19 cellular contexts compared by ENCODE assay signal in the genomic region with DNA sequence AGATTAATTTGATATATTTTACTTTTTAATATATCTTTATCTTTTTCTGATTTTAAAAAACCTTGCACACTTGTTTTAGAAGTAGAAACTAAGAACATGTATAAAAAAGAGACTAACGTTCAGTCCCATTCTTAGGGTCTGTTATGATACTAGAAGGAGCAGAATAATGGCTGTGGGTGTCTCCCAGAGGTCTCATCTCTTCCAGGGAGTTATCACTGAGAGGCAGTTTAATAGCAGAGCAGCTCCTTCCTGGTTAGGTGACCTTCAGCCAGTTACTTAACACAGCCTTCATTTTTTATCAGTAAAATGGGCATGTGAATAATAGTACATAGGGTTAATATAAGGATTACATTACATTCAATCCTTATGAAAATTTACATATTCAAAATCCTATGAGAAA. TPM values are rescaled to one million over a fixed set of nuclear protein-coding genes. Genes with fewer than 3 reads are reported as not detected.
DNase-seq lines count a peak whose midpoint lies in the region; ATAC-seq, FAIRE-seq and TF ChIP-seq lines count a peak whose summit lies in the region.
"Had no signal": no experiment of that assay in that cellular context is flagged by ENCODE, and none has a peak within 500 bp of the region (broad histone marks: within the 10 kb centered on the region; RNA-seq: fewer than 3 reads in every experiment).

No MANE protein-coding gene starts in this region.

- no peaks in the 10 kb centered on the region for H3K36me3 Mint-ChIP-seq in stimulated activated effector memory CD8-positive, alpha-beta T cell treated with anti-CD3 and anti-CD28 coated beads, Interleukin-12 subunit alpha, Interleukin-12 subunit beta, amount 100 ng/mL, for 72 hours

- H3K27me3 ChIP-seq in mammary epithelial cell (ENCODE audit: insufficient read depth, low read length): no peaks in the 10 kb centered on the region
- no peaks in the 10 kb centered on the region for H3K27me3 ChIP-seq in breast epithelium
- H3K27me3 ChIP-seq in KMS-11 (ENCODE audit: insufficient read depth, low read depth): no peaks in the 10 kb centered on the region
- H3K27me3 ChIP-seq in K562 (ENCODE audit: control insufficient read depth in 2 of 2, insufficient read depth in 2 of 2, low read length in 2 of 2): no peaks in the 10 kb centered on the region
- H3K27me3 ChIP-seq in pancreas: no peaks in the 10 kb centered on the region
- H3K27me3 ChIP-seq: Peyer's patch had no signal

- H3K4me1 ChIP-seq in mammary epithelial cell (ENCODE audit: insufficient read depth, low read length) (no peaks in the 10 kb centered on the region), breast epithelium (no peaks in the 10 kb centered on the region), KMS-11 (ENCODE audit: low read depth, poor library complexity, severe bottlenecking) (peaks cover 87% of the 10 kb centered on the region), K562 (replicated peaks in 1 of 2; ENCODE audit: control insufficient read depth in 2 of 2, insufficient read depth in 2 of 2, low read length in 2 of 2) (peaks cover 5 to 46% of the 10 kb centered on the region in 2 experiments), pancreas (peaks cover 0 to 2% (median 0%) of the 10 kb centered on the region in 3 donors)

- DNase-seq in mammary epithelial cell (no peak), breast epithelium (ENCODE audit: low spot score in 2 of 2) (no peak), K562 (ENCODE audit: extremely low read depth in 1 of 4, low spot score in 3 of 4) (no peak), pancreas (no peak), NCI-H1436 (lab: John Stamatoyannopoulos, UW) (no peak)
- DNase-seq in stimulated activated effector memory CD8-positive, alpha-beta T cell treated with anti-CD3 and anti-CD28 coated beads, Interleukin-12 subunit alpha, Interleukin-12 subunit beta, amount 100 ng/mL, for 72 hours (ENCODE audit: low spot score in 2 of 2): no peak
- no peak for DNase-seq in activated CD4-positive, CD25-positive, alpha-beta regulatory T cell (lab: John Stamatoyannopoulos, UW)
- DNase-seq: 8988T, COR-L47, H7, NCI-H1436 treated with DMSO at 0.1 percent for 48 hours, NCI-H2029 treated with DMSO at 0.1 percent for 48 hours, NCI-H2171 treated with DMSO at 0.1 percent for 48 hours, NCI-H510A treated with DMSO at 0.1 percent for 48 hours, Peyer's patch, Right ventricle myocardium superior had no signal

- H3K9me3 ChIP-seq in mammary epithelial cell (replicated peaks; ENCODE audit: insufficient read depth, low read length) (no peaks in the 10 kb centered on the region), breast epithelium (no peaks in the 10 kb centered on the region), K562 (replicated peaks; ENCODE audit: control insufficient read depth, insufficient read depth, low read depth, low read length) (no peaks in the 10 kb centered on the region), pancreas (no peaks in the 10 kb centered on the region)
- H3K9me3 ChIP-seq: Peyer's patch had no signal

- in situ Hi-C loops in mammary epithelial cell (cut with MboI; ENCODE audit: low sequenced_read_pairs in 2 of 2) (loop anchor here in 1 of 2 donors (25.0 kb wide), 1 partner anchor 314 kb away; no protein-coding TSS in a partner anchor), K562 (cut with MboI) (no loop called here)

- POLR2A ChIA-PET in K562 (lab: Yijun Ruan, JAX): interaction anchor here (0.6 to 4.4 kb wide), 3 partner anchors 10 to 24 kb away, joined by 3 to 21 read pairs (median 5); no protein-coding TSS in a partner anchor

- H3K4me2 ChIP-seq in mammary epithelial cell (ENCODE audit: insufficient read depth, low read depth, low read length) (no peak overlapping the region), KMS-11 (peak overlapping the region; percentile 92), K562 (ENCODE audit: insufficient read depth, low read length) (no peak overlapping the region)

- no peaks in the 10 kb centered on the region for H3K79me2 ChIP-seq in mammary epithelial cell (ENCODE audit: insufficient read depth, low read length)
- H3K79me2 ChIP-seq in KMS-11 (ENCODE audit: insufficient read depth, low read depth): no peaks in the 10 kb centered on the region
- no peaks in the 10 kb centered on the region for H3K79me2 ChIP-seq in K562 (ENCODE audit: control insufficient read depth, insufficient read depth, low read length)

- H3K4me3 ChIP-seq in mammary epithelial cell (replicated peaks in 1 of 3; ENCODE audit: insufficient read depth in 1 of 3, low read depth in 2 of 3, low read length in 3 of 3) (no peak overlapping the region), breast epithelium (no peak overlapping the region), KMS-11 (IDR thresholded peaks at IDR 0.05; ENCODE audit: insufficient read depth, low read depth, low read length) (no peak overlapping the region), K562 (no peak overlapping the region), pancreas (no peak overlapping the region)
- H3K4me3 ChIP-seq: Peyer's patch, SK-N-MC had no signal

- BruUV-seq in mammary epithelial cell (replicated peaks; lab: Mats Ljungman, UMichigan) (TSS peak; percentile 59), K562 (replicated peaks; lab: Mats Ljungman, UMichigan) (no TSS peak)

- CTCF ChIA-PET in mammary epithelial cell (lab: Charles Lee; ENCODE audit: low non-redundant PET): no interaction called here
- CTCF ChIA-PET in K562 (lab: Yijun Ruan, JAX; ENCODE audit: low intra/inter-chr PET ratio): no interaction called here

- no peak for TF ChIP-seq CTCF in mammary epithelial cell (conservative IDR thresholded peaks at IDR 0.05 in 1 of 2, IDR thresholded peaks at IDR 0.05 in 1 of 2; ENCODE audit: extremely low read depth in 1 of 2, insufficient read depth in 1 of 2, low read depth in 1 of 2, low read length in 2 of 2)
- TF ChIP-seq CTCF in breast epithelium (IDR thresholded peaks at IDR 0.05): no peak
- no peak for TF ChIP-seq CTCF in KMS-11 (conservative IDR thresholded peaks at IDR 0.05; ENCODE audit: low read depth, low read length)
- TF ChIP-seq CTCF in K562 (IDR thresholded peaks at IDR 0.05 in 2 of 3, conservative IDR thresholded peaks at IDR 0.05 in 1 of 3; ENCODE audit: insufficient read depth in 2 of 3, low read depth in 1 of 3, low read length in 3 of 3): no peak
- TF ChIP-seq CTCF in pancreas (IDR thresholded peaks at IDR 0.05): no peak

- no peaks in the 10 kb centered on the region for H3K36me3 ChIP-seq in mammary epithelial cell (ENCODE audit: insufficient read depth, low read length)
- H3K36me3 ChIP-seq in breast epithelium: no peaks in the 10 kb centered on the region
- H3K36me3 ChIP-seq in KMS-11 (ENCODE audit: insufficient read depth): no peaks in the 10 kb centered on the region
- H3K36me3 ChIP-seq in K562 (ENCODE audit: control insufficient read depth, insufficient read depth, low read length): no peaks in the 10 kb centered on the region
- H3K36me3 ChIP-seq in pancreas: no peaks in the 10 kb centered on the region
- H3K36me3 ChIP-seq: Peyer's patch had no signal

- dilution Hi-C loops in mammary epithelial cell (cut with HindIII; ENCODE audit: low sequenced_read_pairs): no loop called here

- no peak for TF ChIP-seq EP300 in K562 (IDR thresholded peaks at IDR 0.05; ENCODE audit: low read length)

- FAIRE-seq in K562 (lab: Jason Lieb, UNC): no peak
- FAIRE-seq in pancreas (lab: Jason Lieb, UNC): no peak

- no peak overlapping the region for H2AFZ ChIP-seq in mammary epithelial cell (ENCODE audit: low read depth, low read length)
- H2AFZ ChIP-seq in KMS-11 (ENCODE audit: low read depth): peak overlapping the region; percentile 81
- H2AFZ ChIP-seq in K562 (ENCODE audit: low read depth, low read length): no peak overlapping the region

- H3K4me1 Mint-ChIP-seq in stimulated activated effector memory CD8-positive, alpha-beta T cell treated with anti-CD3 and anti-CD28 coated beads, Interleukin-12 subunit alpha, Interleukin-12 subunit beta, amount 100 ng/mL, for 72 hours: peaks cover 21% of the 10 kb centered on the region

- TF ChIP-seq POLR2A in breast epithelium (IDR thresholded peaks at IDR 0.05) (no peak), K562 (conservative IDR thresholded peaks at IDR 0.05) (no peak)

- no peaks in the 10 kb centered on the region for H3K9me3 Mint-ChIP-seq in stimulated activated effector memory CD8-positive, alpha-beta T cell treated with anti-CD3 and anti-CD28 coated beads, Interleukin-12 subunit alpha, Interleukin-12 subunit beta, amount 100 ng/mL, for 72 hours

- ATAC-seq in K562 (no peak), pancreas (no peak)
- ATAC-seq in stimulated activated effector memory CD8-positive, alpha-beta T cell treated with anti-CD3 and anti-CD28 coated beads, Interleukin-12 subunit alpha, Interleukin-12 subunit beta, amount 100 ng/mL, for 72 hours: no peak

- H3K9ac ChIP-seq in mammary epithelial cell (ENCODE audit: insufficient read depth, low read length) (no peak overlapping the region), KMS-11 (peak overlapping the region; percentile 58; the same call in 1 of the 2 replicates), K562 (ENCODE audit: insufficient read depth in 1 of 2, low read depth in 2 of 2, low read length in 2 of 2) (no peak overlapping the region)

- TF ChIP-seq RAD21 in K562 (CRISPR knock-in tag; conservative IDR thresholded peaks at IDR 0.05 in 1 of 2, IDR thresholded peaks at IDR 0.05 in 1 of 2): no peak

- WGBS in mammary epithelial cell (ENCODE audit: low coverage, missing lambda C conversion rate): 62% methylated on average over 1 of the region's 1 CpG
- WGBS in K562 (ENCODE audit: insufficient coverage, low coverage, missing lambda C conversion rate): 36% methylated on average over 1 of the region's 1 CpG
- 85 to 90% methylated on average over 1 of the region's 1 CpG for WGBS in pancreas, 2 donors

- H3K27ac Mint-ChIP-seq in stimulated activated effector memory CD8-positive, alpha-beta T cell treated with anti-CD3 and anti-CD28 coated beads, Interleukin-12 subunit alpha, Interleukin-12 subunit beta, amount 100 ng/mL, for 72 hours: no peak overlapping the region

- H4K20me1 ChIP-seq in mammary epithelial cell (ENCODE audit: insufficient read depth, low read length) (no peaks in the 10 kb centered on the region), KMS-11 (ENCODE audit: insufficient read depth) (no peaks in the 10 kb centered on the region), K562 (replicated peaks; ENCODE audit: control insufficient read depth, insufficient read depth, low read length) (no peaks in the 10 kb centered on the region)

- intact Hi-C loops in mammary epithelial cell (cut with micrococcal nuclease) (no loop called here), breast epithelium (cut with DNase I; ENCODE audit: low total_unique reads) (no loop called here), K562 (cut with micrococcal nuclease) (no loop called here), pancreas (cut with DNase I) (no loop called here)

- peak overlapping the region; percentile 36 for H3K4me3 Mint-ChIP-seq in stimulated activated effector memory CD8-positive, alpha-beta T cell treated with anti-CD3 and anti-CD28 coated beads, Interleukin-12 subunit alpha, Interleukin-12 subunit beta, amount 100 ng/mL, for 72 hours

- H3K9me1 ChIP-seq in K562 (ENCODE audit: control insufficient read depth, insufficient read depth, low read length): no peaks in the 10 kb centered on the region

- H3K27ac ChIP-seq in mammary epithelial cell (ENCODE audit: insufficient read depth, low read depth, low read length): no peak overlapping the region
- H3K27ac ChIP-seq in breast epithelium: no peak overlapping the region
- peak overlapping the region; percentile 93 for H3K27ac ChIP-seq in KMS-11
- no peak overlapping the region for H3K27ac ChIP-seq in K562 (ENCODE audit: extremely low read depth, low read depth, low read length)
- no peak overlapping the region for H3K27ac ChIP-seq in pancreas
- H3K27ac ChIP-seq: SK-N-MC had no signal

RNA-seq across cellular contexts. Expression of a gene that starts 40.6 kb away (rescaled TPM):
- total RNA-seq in mammary epithelial cell (1 to 10 TPM; 1.3 to 1.6 TPM), breast epithelium (1 to 10 TPM in 2 of 3 donors, under 1 TPM in 1; 0.98 to 1.6 (median 1.1) TPM), K562 (2014; rRNA removed) (0.24 and 0.36 TPM in 2 replicates), K562 (2014; rRNA removed; fragmentation: Illumina TruSeq; extraction: Trizol) (0.73 and 0.93 TPM in 2 replicates), K562 (2015; rRNA removed; fragmentation: Illumina TruSeq; extraction: Trizol) (0.58 and 0.64 TPM in 2 replicates), K562 (2021) (0.64 and 0.65 TPM in 2 replicates), pancreas (1 to 10 TPM in 1 of 6 donors, under 1 TPM in 5; 0.46 to 1.1 (median 0.82) TPM)
- polyA plus RNA-seq in mammary epithelial cell (0.78 TPM), K562 (2011; rRNA removed) (1.2 and 1.8 TPM in 2 replicates), K562 (2014; fragmentation: Illumina TruSeq; extraction: Trizol) (0.90 and 0.97 TPM in 2 replicates), K562 (2014; fragmentation: Nextera tagmentation; extraction: Ambion mirVana) (under 1 TPM; 0.74 to 0.79 TPM), K562 (2014; rRNA removed) (0.69 and 0.84 TPM in 2 replicates), pancreas (under 1 TPM; 0.53 to 0.56 TPM)
- polyA minus RNA-seq in mammary epithelial cell: 3.0 TPM
- total RNA-seq in K562 (2011; cell fraction: chromatin; rRNA removed; ENCODE audit: low replicate concordance): 0.79 and 1.4 TPM in 2 replicates
- 0.79 and 0.83 TPM in 2 replicates for total RNA-seq in K562 (2011; cell fraction: nucleolus; rRNA removed)
- 1.5 and 3.9 TPM in 2 replicates for total RNA-seq in K562 (2011; cell fraction: nucleoplasm; rRNA removed)
- 0.51 and 0.77 TPM in 2 replicates for polyA plus RNA-seq in K562 (2011; cell fraction: cytosol; rRNA removed)
- 0.65 and 0.95 TPM in 2 replicates for polyA plus RNA-seq in K562 (2011; cell fraction: nucleus; rRNA removed)
- 0.39 and 1.1 TPM in 2 replicates for polyA plus RNA-seq in K562 (2012)
- polyA minus RNA-seq in K562 (2011; rRNA and poly(A)+ RNA removed): 1.0 and 1.4 TPM in 2 replicates
- polyA minus RNA-seq in K562 (2011; cell fraction: cytosol; rRNA and poly(A)+ RNA removed): 0.48 TPM in 1 of 2 replicates, not detected in the other
- 0.78 and 0.81 TPM in 2 replicates for polyA minus RNA-seq in K562 (2011; cell fraction: nucleus; rRNA and poly(A)+ RNA removed)

RNA-seq across cellular contexts. Expression of a gene that starts 40.9 kb away (rescaled TPM):
- total RNA-seq in mammary epithelial cell (1 to 10 TPM; 3.7 to 4.8 TPM), breast epithelium (10 to 100 TPM in 2 of 3 donors, 1 to 10 TPM in 1; 8.5 to 14.5 (median 13.4) TPM), K562 (2014; rRNA removed) (0.32 and 1.3 TPM in 2 replicates), K562 (2014; rRNA removed; fragmentation: Illumina TruSeq; extraction: Trizol) (0.84 and 1.1 TPM in 2 replicates), K562 (2015; rRNA removed; fragmentation: Illumina TruSeq; extraction: Trizol) (0.90 and 1.1 TPM in 2 replicates), K562 (2021) (0.67 and 0.71 TPM in 2 replicates), pancreas (1 to 10 TPM; 1.4 to 4.2 (median 2.1) TPM)
- polyA plus RNA-seq in mammary epithelial cell (0.97 TPM), K562 (2011; rRNA removed) (0.34 and 0.72 TPM in 2 replicates), K562 (2014; fragmentation: Illumina TruSeq; extraction: Trizol) (0.51 and 0.77 TPM in 2 replicates), K562 (2014; fragmentation: Nextera tagmentation; extraction: Ambion mirVana) (under 1 TPM; 0.07 to 0.15 TPM), K562 (2014; rRNA removed) (0.45 TPM in 2 replicates), pancreas (1 to 10 TPM in 1 of 2 donors, under 1 TPM in 1; 0.85 to 1.1 TPM)
- polyA minus RNA-seq in mammary epithelial cell: 6.1 TPM
- total RNA-seq in K562 (2011; cell fraction: chromatin; rRNA removed; ENCODE audit: low replicate concordance): 0.81 and 1.8 TPM in 2 replicates
- 0.26 and 0.33 TPM in 2 replicates for total RNA-seq in K562 (2011; cell fraction: nucleolus; rRNA removed)
- 0.46 and 0.81 TPM in 2 replicates for total RNA-seq in K562 (2011; cell fraction: nucleoplasm; rRNA removed)
- 0.13 and 0.30 TPM in 2 replicates for polyA plus RNA-seq in K562 (2011; cell fraction: cytosol; rRNA removed)
- polyA plus RNA-seq in K562 (2011; cell fraction: nucleus; rRNA removed): 0.41 and 0.45 TPM in 2 replicates
- 0.77 and 1.8 TPM in 2 replicates for polyA plus RNA-seq in K562 (2012)
- 1.5 and 2.2 TPM in 2 replicates for polyA minus RNA-seq in K562 (2011; rRNA and poly(A)+ RNA removed)
- polyA minus RNA-seq in K562 (2011; cell fraction: cytosol; rRNA and poly(A)+ RNA removed): 0.46 and 0.76 TPM in 2 replicates
- polyA minus RNA-seq in K562 (2011; cell fraction: nucleus; rRNA and poly(A)+ RNA removed): 1.2 and 1.3 TPM in 2 replicates
- total RNA-seq: HT-29 had no signal
